8 cellular contexts compared by ENCODE assay signal in the genomic region with DNA sequence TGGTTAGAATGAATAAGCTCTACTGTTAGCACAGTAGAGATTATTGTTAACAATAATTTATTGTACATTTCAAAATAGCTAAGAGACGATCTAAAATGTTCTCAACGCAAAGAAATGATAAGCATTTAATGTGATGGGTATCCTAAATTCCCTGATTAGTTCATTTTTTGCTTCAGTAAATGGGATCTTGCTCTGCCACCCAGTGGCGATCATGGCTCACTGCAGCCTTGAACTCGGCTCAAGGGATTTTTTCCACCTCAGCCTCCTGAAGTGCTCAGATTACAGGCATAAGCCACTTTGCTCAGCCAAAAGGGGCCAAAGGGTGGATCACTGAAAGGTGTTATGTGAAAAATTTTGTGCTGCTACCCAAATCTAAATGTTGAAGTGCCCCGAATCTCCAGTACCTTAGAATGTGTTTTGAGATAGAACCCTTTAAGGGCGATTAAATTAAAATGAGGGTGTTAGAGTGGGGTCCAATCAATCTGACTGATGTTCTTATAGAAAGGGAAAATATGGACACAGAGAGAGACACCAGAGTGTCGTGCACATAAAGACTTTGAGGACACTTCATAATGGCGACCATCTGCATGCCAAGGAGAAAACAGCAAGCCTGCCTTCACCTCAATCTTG. TPM values are rescaled to one million over a fixed set of nuclear protein-coding genes. Genes with fewer than 3 reads are reported as not detected.
DNase-seq lines count a peak whose midpoint lies in the region; ATAC-seq and TF ChIP-seq lines count a peak whose summit lies in the region.

No MANE protein-coding gene starts in this region.

- no peak overlapping the region for H3K4me3 Mint-ChIP-seq in activated naive CD8-positive, alpha-beta T cell treated with anti-CD3 and anti-CD28 coated beads, Interleukin-2, amount 10 ng/mL, durations not matched to agents 7 days and 5 days

- peak; percentile 92 for TF ChIP-seq RAD21 in SK-N-SH (IDR thresholded peaks at IDR 0.05; ENCODE audit: low read length)

- POLR2A ChIA-PET in SK-N-SH (lab: Yijun Ruan, JAX), result no interaction called here
- POLR2A ChIA-PET in activated naive CD8-positive, alpha-beta T cell treated with anti-CD3 and anti-CD28 coated beads, Interleukin-2, amount 10 ng/mL, durations not matched to agents 7 days and 5 days (lab: Charles Lee), result no interaction called here

- peaks cover 1% of the 10 kb centered on the region for H3K9me3 Mint-ChIP-seq in activated naive CD8-positive, alpha-beta T cell treated with anti-CD3 and anti-CD28 coated beads, Interleukin-2, amount 10 ng/mL, durations not matched to agents 7 days and 5 days

- peak; percentile 92 for TF ChIP-seq CTCF in SK-N-SH (IDR thresholded peaks at IDR 0.05)
- TF ChIP-seq CTCF in left ventricle myocardium inferior (IDR thresholded peaks at IDR 0.05; ENCODE audit: borderline replicate concordance), result peak; percentile 94

- H3K4me1 ChIP-seq in SK-N-SH (ENCODE audit: control insufficient read depth in 1 of 2, insufficient read depth in 2 of 2, low read depth in 1 of 2, low read length in 1 of 2) (no peaks in the 10 kb centered on the region), left ventricle myocardium inferior (no peaks in the 10 kb centered on the region)

- H3K4me2 ChIP-seq in SK-N-SH, result no peak overlapping the region

- intact Hi-C loops in left ventricle myocardium inferior (cut with micrococcal nuclease), result loop anchor here (2.0 kb wide), 1 partner anchor 99 kb away; the partner anchor contains the start of gene ZNF616
- intact Hi-C loops in sciatic nerve (cut with DNase I), result loop anchor here (5.0 kb wide), 1 partner anchor 101 kb away; the partner anchor contains the start of gene ZNF616
- intact Hi-C loops in posterior vena cava (cut with DNase I), result loop anchor here in 1 of 2 donors (2.0 kb wide), 1 partner anchor 99 kb away; the partner anchor contains the start of gene ZNF616

- H4K20me1 ChIP-seq in SK-N-SH (ENCODE audit: insufficient read depth), result no peaks in the 10 kb centered on the region

- no peak overlapping the region for H3K27ac ChIP-seq in SK-N-SH (ENCODE audit: low read depth in 2 of 2, low read length in 1 of 2)
- no peak overlapping the region for H3K27ac ChIP-seq in left ventricle myocardium inferior (replicated peaks)

- H3K79me2 ChIP-seq in SK-N-SH (ENCODE audit: insufficient read depth), result no peaks in the 10 kb centered on the region

- H3K27ac Mint-ChIP-seq in activated naive CD8-positive, alpha-beta T cell treated with anti-CD3 and anti-CD28 coated beads, Interleukin-2, amount 10 ng/mL, durations not matched to agents 7 days and 5 days, result no peak overlapping the region

- H3K27me3 Mint-ChIP-seq in activated naive CD8-positive, alpha-beta T cell treated with anti-CD3 and anti-CD28 coated beads, Interleukin-2, amount 10 ng/mL, durations not matched to agents 7 days and 5 days, result peaks cover 4% of the 10 kb centered on the region

- H3F3A ChIP-seq in SK-N-SH (replicated peaks; ENCODE audit: insufficient read depth), result peaks cover 6% of the 10 kb centered on the region

- H3K9me2 ChIP-seq in SK-N-SH, result no peaks in the 10 kb centered on the region

- CTCF ChIA-PET in SK-N-SH (lab: Yijun Ruan, JAX), result interaction anchor here (0.8 to 1.9 kb wide), 20 partner anchors 9 to 108 kb away, joined by 3 to 20 read pairs (median 4); partner anchors contain the start of genes ZNF616 and ZNF836

- no peak for ATAC-seq in activated naive CD8-positive, alpha-beta T cell treated with anti-CD3 and anti-CD28 coated beads, Interleukin-2, amount 10 ng/mL, durations not matched to agents 7 days and 5 days (ENCODE audit: low read depth)
- peak; percentile 68 for ATAC-seq in sciatic nerve

- H2AFZ ChIP-seq in SK-N-SH (ENCODE audit: low read depth), result no peak overlapping the region

- DNase-seq in DMS 273 (lab: John Stamatoyannopoulos, UW; ENCODE audit: unreplicated experiment) (peak; percentile 77), KBM-7 (peak; percentile 77), SK-N-SH (peak; percentile 44), left ventricle myocardium inferior (peak; percentile 29), sciatic nerve (ENCODE audit: low spot score) (peak; percentile 69), posterior vena cava (ENCODE audit: low spot score) (no peak), GDM1 (lab: John Stamatoyannopoulos, UW) (no peak)
- peak; percentile 48 for DNase-seq in activated naive CD8-positive, alpha-beta T cell treated with anti-CD3 and anti-CD28 coated beads, Interleukin-2, amount 10 ng/mL, durations not matched to agents 7 days and 5 days

- no peaks in the 10 kb centered on the region for H3K27me3 ChIP-seq in SK-N-SH (ENCODE audit: insufficient read depth)
- H3K27me3 ChIP-seq in left ventricle myocardium inferior (ENCODE audit: low read depth), result no peaks in the 10 kb centered on the region

- 13% methylated on average over 8 of the region's 8 CpGs for WGBS in SK-N-SH (ENCODE audit: low lambda C conversion rate)

- no peak for TF ChIP-seq EP300 in SK-N-SH (IDR thresholded peaks at IDR 0.05; ENCODE audit: borderline replicate concordance in 1 of 2, low read depth in 1 of 2, low read length in 1 of 2)

- no peaks in the 10 kb centered on the region for H3K4me1 Mint-ChIP-seq in activated naive CD8-positive, alpha-beta T cell treated with anti-CD3 and anti-CD28 coated beads, Interleukin-2, amount 10 ng/mL, durations not matched to agents 7 days and 5 days

- H3K4me3 ChIP-seq in SK-N-SH (ENCODE audit: low read depth in 2 of 2, low read length in 1 of 2), result no peak overlapping the region; a peak in 1 of 4 replicates
- H3K4me3 ChIP-seq in left ventricle myocardium inferior, result no peak overlapping the region

- peaks cover 2% of the 10 kb centered on the region for H3K36me3 Mint-ChIP-seq in activated naive CD8-positive, alpha-beta T cell treated with anti-CD3 and anti-CD28 coated beads, Interleukin-2, amount 10 ng/mL, durations not matched to agents 7 days and 5 days

- in situ Hi-C loops in KBM-7 (cut with MboI; ENCODE audit: low pct_unique_long_range_greater_than_20kb, low sequenced_read_pairs), result no loop called here

- H3K9me3 ChIP-seq in SK-N-SH (no peaks in the 10 kb centered on the region), left ventricle myocardium inferior (replicated peaks) (no peaks in the 10 kb centered on the region)

- peaks cover 0 to 7% of the 10 kb centered on the region in 2 experiments for H3K36me3 ChIP-seq in SK-N-SH (replicated peaks in 1 of 2; ENCODE audit: control insufficient read depth in 1 of 2, insufficient read depth in 2 of 2, low read length in 1 of 2)
- no peaks in the 10 kb centered on the region for H3K36me3 ChIP-seq in left ventricle myocardium inferior

- no peak overlapping the region for H3K9ac ChIP-seq in SK-N-SH

TF ChIP-seq in SK-N-SH, 30 proteins besides CTCF, POLR2A, EP300 and RAD21:
- peak; percentile 76 for TF ChIP-seq SMC3 (IDR thresholded peaks at IDR 0.05; ENCODE audit: low read depth, low read length)
- TF ChIP-seq, protein P1, sequence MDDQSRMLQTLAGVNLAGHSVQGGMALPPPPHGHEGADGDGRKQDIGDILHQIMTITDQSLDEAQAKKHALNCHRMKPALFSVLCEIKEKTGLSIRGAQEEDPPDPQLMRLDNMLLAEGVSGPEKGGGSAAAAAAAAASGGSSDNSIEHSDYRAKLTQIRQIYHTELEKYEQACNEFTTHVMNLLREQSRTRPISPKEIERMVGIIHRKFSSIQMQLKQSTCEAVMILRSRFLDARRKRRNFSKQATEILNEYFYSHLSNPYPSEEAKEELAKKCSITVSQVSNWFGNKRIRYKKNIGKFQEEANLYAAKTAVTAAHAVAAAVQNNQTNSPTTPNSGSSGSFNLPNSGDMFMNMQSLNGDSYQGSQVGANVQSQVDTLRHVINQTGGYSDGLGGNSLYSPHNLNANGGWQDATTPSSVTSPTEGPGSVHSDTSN (IDR thresholded peaks at IDR 0.05), result no peak
TF ChIP-seq in SK-N-SH: peak in this region for 1.

RNA-seq across cellular contexts. Expression of gene ZNF766, which starts 31.5 kb away (rescaled TPM):
- polyA plus RNA-seq in SK-N-SH (2012; rRNA removed), result 3.9 and 5.4 TPM in 2 replicates
- polyA plus RNA-seq in SK-N-SH (2012; cell fraction: cytosol; rRNA removed), result 5.6 and 6.5 TPM in 2 replicates
- 1.8 and 4.0 TPM in 2 replicates for polyA plus RNA-seq in SK-N-SH (2012; cell fraction: nucleus; rRNA removed)
- 10 to 100 TPM; 37.1 to 38.7 TPM for total RNA-seq in activated naive CD8-positive, alpha-beta T cell treated with anti-CD3 and anti-CD28 coated beads, Interleukin-2, amount 10 ng/mL, durations not matched to agents 7 days and 5 days
- total RNA-seq in left ventricle myocardium inferior, result 9.2 TPM
- total RNA-seq in sciatic nerve, result 21.0 TPM
- total RNA-seq in posterior vena cava, result 10 to 100 TPM; 11.5 to 15.6 TPM

RNA-seq across cellular contexts. Expression of gene PPP2R1A, which starts 48.0 kb away (rescaled TPM):
- polyA plus RNA-seq in SK-N-SH (2012; rRNA removed), result 162 and 163 TPM in 2 replicates
- 80.3 and 120 TPM in 2 replicates for polyA plus RNA-seq in SK-N-SH (2012; cell fraction: cytosol; rRNA removed)
- 159 and 228 TPM in 2 replicates for polyA plus RNA-seq in SK-N-SH (2012; cell fraction: nucleus; rRNA removed)
- total RNA-seq in activated naive CD8-positive, alpha-beta T cell treated with anti-CD3 and anti-CD28 coated beads, Interleukin-2, amount 10 ng/mL, durations not matched to agents 7 days and 5 days, result 100 to 1,000 TPM; 184 to 187 TPM
- 395 TPM for total RNA-seq in left ventricle myocardium inferior
- 139 TPM for total RNA-seq in sciatic nerve
- total RNA-seq in posterior vena cava, result 100 to 1,000 TPM; 164 to 207 TPM

RNA-seq across cellular contexts. Expression of gene ZNF480, which starts 59.1 kb away (rescaled TPM):
- polyA plus RNA-seq in SK-N-SH (2012; rRNA removed), result 10.9 and 13.4 TPM in 2 replicates
- 17.8 and 22.7 TPM in 2 replicates for polyA plus RNA-seq in SK-N-SH (2012; cell fraction: cytosol; rRNA removed)
- 4.3 and 5.3 TPM in 2 replicates for polyA plus RNA-seq in SK-N-SH (2012; cell fraction: nucleus; rRNA removed)
- total RNA-seq in activated naive CD8-positive, alpha-beta T cell treated with anti-CD3 and anti-CD28 coated beads, Interleukin-2, amount 10 ng/mL, durations not matched to agents 7 days and 5 days, result 10 to 100 TPM; 19.5 to 21.5 TPM
- total RNA-seq in left ventricle myocardium inferior (18.9 TPM), sciatic nerve (13.7 TPM), posterior vena cava (10 to 100 TPM; 10.9 to 12.4 TPM)

Comparison
In these comparisons a context has a peak if more than half of its experiments do, and no peak if none do; other contexts are left out.
1. DNase-seq: peak in DMS 273 (single experiment), KBM-7 (single experiment), SK-N-SH (single experiment), activated naive CD8-positive, alpha-beta T cell treated with anti-CD3 and anti-CD28 coated beads, Interleukin-2, amount 10 ng/mL, durations not matched to agents 7 days and 5 days (single experiment), left ventricle myocardium inferior (single experiment) and sciatic nerve (single experiment); none in posterior vena cava (single experiment) and GDM1 (single experiment).